In genomic region chr11:118790357-118791014, GRCh38 we compare ENCODE assay signal across 8 cellular contexts. TPM values are rescaled to one million over a fixed set of nuclear protein-coding genes. Genes with fewer than 3 reads are reported as not detected.
A peak's percentile ranks its signal among the peaks of the same experiment; 100 is the strongest.
DNase-seq lines count a peak whose midpoint lies in the region; ATAC-seq and TF ChIP-seq lines count a peak whose summit lies in the region.

No MANE protein-coding gene starts in this region.

- H3K36me3 ChIP-seq in HUES6 (ENCODE audit: control insufficient read depth, insufficient read depth, low read length), result peaks cover 13% of the 10 kb centered on the region
- no peaks in the 10 kb centered on the region for H3K36me3 ChIP-seq in ovary
- H3K36me3 ChIP-seq in upper lobe of right lung, result peaks cover 8% of the 10 kb centered on the region

- ATAC-seq in GM19455 (IDR thresholded peaks at IDR 0.05; ENCODE audit: unreplicated experiment) (peak; percentile 26), Right ventricle myocardium superior (ENCODE audit: poor library complexity) (peak; percentile 57), upper lobe of right lung (peak; percentile 51)
- ATAC-seq in activated naive CD8-positive, alpha-beta T cell treated with anti-CD3 and anti-CD28 coated beads, Interleukin-2, amount 10 ng/mL, durations not matched to agents 7 days and 5 days (ENCODE audit: low read depth), result peak; percentile 37

- H3K9me3 Mint-ChIP-seq in activated naive CD8-positive, alpha-beta T cell treated with anti-CD3 and anti-CD28 coated beads, Interleukin-2, amount 10 ng/mL, durations not matched to agents 7 days and 5 days, result no peaks in the 10 kb centered on the region

- H3K9me3 ChIP-seq in HUES6 (ENCODE audit: control insufficient read depth, insufficient read depth, low read depth, low read length), result no peaks in the 10 kb centered on the region
- H3K9me3 ChIP-seq in ovary, result no peaks in the 10 kb centered on the region
- H3K9me3 ChIP-seq in upper lobe of right lung, result no peaks in the 10 kb centered on the region

- POLR2A ChIA-PET in activated naive CD8-positive, alpha-beta T cell treated with anti-CD3 and anti-CD28 coated beads, Interleukin-2, amount 10 ng/mL, durations not matched to agents 7 days and 5 days (lab: Charles Lee), result interaction anchor here (0.6 to 6.0 kb wide), 34 partner anchors 9 to 448 kb away, joined by 3 to 177 read pairs (median 6); partner anchors contain the start of genes BCL9L, CD3D, CENATAC and CXCR5

- TF ChIP-seq CTCF in ovary (IDR thresholded peaks at IDR 0.05) (peak; percentile 33 to 57 (median 51)), upper lobe of right lung (IDR thresholded peaks at IDR 0.05) (peak; percentile 45)

- DNase-seq in C1 segment of cervical spinal cord (lab: John Stamatoyannopoulos, UW) (peak; percentile 42 to 97 (median 88)), SHP77 treated with DMSO at 0.1 percent for 48 hours (lab: John Stamatoyannopoulos, UW) (peak; percentile 18), Right ventricle myocardium superior (peak; percentile 69), ovary (peak in 4 of 5 donors; percentile 67 to 79 (median 73)), upper lobe of right lung (no peak)
- DNase-seq in activated naive CD8-positive, alpha-beta T cell treated with anti-CD3 and anti-CD28 coated beads, Interleukin-2, amount 10 ng/mL, durations not matched to agents 7 days and 5 days, result peak; percentile 82

- peaks cover 30% of the 10 kb centered on the region for H3K4me1 Mint-ChIP-seq in activated naive CD8-positive, alpha-beta T cell treated with anti-CD3 and anti-CD28 coated beads, Interleukin-2, amount 10 ng/mL, durations not matched to agents 7 days and 5 days

- peaks cover 19% of the 10 kb centered on the region for H3K36me3 Mint-ChIP-seq in activated naive CD8-positive, alpha-beta T cell treated with anti-CD3 and anti-CD28 coated beads, Interleukin-2, amount 10 ng/mL, durations not matched to agents 7 days and 5 days

- H3K4me3 ChIP-seq in HUES6 (ENCODE audit: low read depth, low read length) (peak overlapping the region; percentile 100), ovary (peak overlapping the region; percentile 71), upper lobe of right lung (peak overlapping the region; percentile 95)

- intact Hi-C loops in Right ventricle myocardium superior (cut with DNase I), result no loop called here
- intact Hi-C loops in ovary (cut with DNase I), result loop anchor here in 2 of 4 donors (2.0 kb wide), 2 partner anchors 134 to 138 kb away; partner anchors contain the start of gene BCL9L (in 1 of the 2)
- intact Hi-C loops in upper lobe of right lung (cut with DNase I), result no loop called here

- H3K4me1 ChIP-seq in HUES6 (ENCODE audit: control insufficient read depth, insufficient read depth, low read length) (peaks cover 8% of the 10 kb centered on the region), ovary (ENCODE audit: insufficient read depth) (peaks cover 18% of the 10 kb centered on the region), upper lobe of right lung (peaks cover 37% of the 10 kb centered on the region)

- peak overlapping the region; percentile 100 for H3K27ac ChIP-seq in HUES6 (ENCODE audit: low read depth, low read length)
- peak overlapping the region; percentile 99 for H3K27ac ChIP-seq in ovary
- H3K27ac ChIP-seq in upper lobe of right lung, result peak overlapping the region; percentile 100

- H3K4me3 Mint-ChIP-seq in activated naive CD8-positive, alpha-beta T cell treated with anti-CD3 and anti-CD28 coated beads, Interleukin-2, amount 10 ng/mL, durations not matched to agents 7 days and 5 days, result peak overlapping the region; percentile 100

- H3K27ac Mint-ChIP-seq in activated naive CD8-positive, alpha-beta T cell treated with anti-CD3 and anti-CD28 coated beads, Interleukin-2, amount 10 ng/mL, durations not matched to agents 7 days and 5 days, result peak overlapping the region; percentile 100

- TF ChIP-seq POLR2A in ovary (IDR thresholded peaks at IDR 0.05), result no peak

- 0 to 1% (median 1%) methylated on average over 37 to 41 of the region's 41 CpGs for WGBS in ovary, 3 donors

- no peak for TF ChIP-seq EP300 in ovary (IDR thresholded peaks at IDR 0.05)

- H3K9ac ChIP-seq in HUES6 (ENCODE audit: low read length), result peak overlapping the region; percentile 99

- H3K27me3 ChIP-seq in HUES6 (ENCODE audit: control insufficient read depth, insufficient read depth, low read length) (no peaks in the 10 kb centered on the region), ovary (no peaks in the 10 kb centered on the region), upper lobe of right lung (no peaks in the 10 kb centered on the region)

- no peaks in the 10 kb centered on the region for H3K27me3 Mint-ChIP-seq in activated naive CD8-positive, alpha-beta T cell treated with anti-CD3 and anti-CD28 coated beads, Interleukin-2, amount 10 ng/mL, durations not matched to agents 7 days and 5 days

RNA-seq across cellular contexts. Expression of gene DDX6, which starts 0.5 kb away (rescaled TPM):
- total RNA-seq in activated naive CD8-positive, alpha-beta T cell treated with anti-CD3 and anti-CD28 coated beads, Interleukin-2, amount 10 ng/mL, durations not matched to agents 7 days and 5 days, result 100 to 1,000 TPM; 193 to 212 TPM
- 117 TPM for total RNA-seq in Right ventricle myocardium superior
- 100 to 1,000 TPM in 5 of 7 donors, 10 to 100 TPM in 2; 81.6 to 212 (median 158) TPM for total RNA-seq in ovary
- polyA plus RNA-seq in ovary, result 10 to 100 TPM; 33.9 to 80.6 TPM
- 115 TPM for total RNA-seq in upper lobe of right lung
